In the genomic region with DNA sequence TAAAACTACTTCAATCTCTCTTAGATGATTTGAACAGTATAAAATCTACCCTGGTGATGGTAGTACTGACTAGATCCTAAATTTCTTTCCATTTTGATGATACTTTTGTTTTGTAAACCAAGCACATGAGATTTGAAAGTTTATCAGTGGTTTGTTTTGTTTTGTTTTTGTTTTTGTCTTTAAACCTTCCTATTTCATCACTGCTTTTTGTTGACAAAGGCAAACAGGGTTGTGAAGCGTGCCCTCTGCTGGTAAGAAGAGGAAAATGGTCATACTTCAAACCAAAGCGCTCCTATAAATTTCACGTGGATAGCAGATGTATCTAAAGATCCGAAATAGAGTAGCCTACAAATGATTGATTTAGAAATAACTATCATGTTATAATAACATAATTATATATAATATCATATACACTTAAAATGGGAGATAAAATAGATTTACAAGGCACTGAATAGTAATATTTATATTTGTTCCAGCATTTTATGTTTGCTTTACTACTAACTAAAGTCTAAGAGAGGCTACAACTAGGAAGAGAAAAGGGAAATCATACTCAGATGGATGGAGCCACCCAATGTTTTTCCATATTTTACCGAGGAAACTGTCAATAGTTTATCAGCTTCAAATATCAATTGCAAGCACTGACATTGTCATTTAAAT, we compare ENCODE assay signal across 10 cellular contexts.
DNase-seq lines count a peak whose midpoint lies in the region; ATAC-seq and TF ChIP-seq lines count a peak whose summit lies in the region.
"Had no signal": no experiment of that assay in that cellular context is flagged by ENCODE, and none has a peak within 500 bp of the region (broad histone marks: within the 10 kb centered on the region; RNA-seq: fewer than 3 reads in every experiment).

No MANE protein-coding gene starts in this region.

- H3K27ac Mint-ChIP-seq in activated CD4-positive, alpha-beta T cell treated with anti-CD3 and anti-CD28 coated beads for 36 hours = no peak overlapping the region
- H3K27ac Mint-ChIP-seq in activated CD4-positive, alpha-beta T cell treated with anti-CD3 and anti-CD28 coated beads, Interleukin-2, amount 10 ng/mL, durations not matched to agents 7 days and 5 days = no peak overlapping the region
- H3K27ac Mint-ChIP-seq: stimulated activated naive CD8-positive, alpha-beta T cell treated with anti-CD3 and anti-CD28 coated beads, Interleukin-15, amount 100 ng/mL, for 72 hours had no signal

- no peak for ATAC-seq in activated CD4-positive, alpha-beta T cell treated with anti-CD3 and anti-CD28 coated beads for 36 hours
- ATAC-seq in GM21360 (IDR thresholded peaks at IDR 0.05; ENCODE audit: unreplicated experiment) (peak; percentile 84), esophagus mucosa (no peak)
- ATAC-seq: stimulated activated naive CD8-positive, alpha-beta T cell treated with anti-CD3 and anti-CD28 coated beads, Interleukin-15, amount 100 ng/mL, for 72 hours had no signal

- H3K36me3 Mint-ChIP-seq in activated CD4-positive, alpha-beta T cell treated with anti-CD3 and anti-CD28 coated beads for 36 hours (ENCODE audit: low read depth) = no peaks in the 10 kb centered on the region
- H3K36me3 Mint-ChIP-seq in activated CD4-positive, alpha-beta T cell treated with anti-CD3 and anti-CD28 coated beads, Interleukin-2, amount 10 ng/mL, durations not matched to agents 7 days and 5 days (ENCODE audit: low read depth) = no peaks in the 10 kb centered on the region

- CTCF ChIA-PET in activated CD4-positive, alpha-beta T cell treated with anti-CD3 and anti-CD28 coated beads for 36 hours (lab: Charles Lee) = interaction anchor here (0.6 to 1.0 kb wide), 3 partner anchors 10 to 1262 kb away, joined by 3 to 5 read pairs (median 4); no protein-coding TSS in a partner anchor
- CTCF ChIA-PET in activated CD4-positive, alpha-beta T cell treated with anti-CD3 and anti-CD28 coated beads, Interleukin-2, amount 10 ng/mL, durations not matched to agents 7 days and 5 days (lab: Charles Lee) = interaction anchor here (0.6 kb wide), 1 partner anchor 40 kb away, joined by 6 read pairs; no protein-coding TSS in a partner anchor

- no peaks in the 10 kb centered on the region for H3K4me1 ChIP-seq in tibial artery

- no peaks in the 10 kb centered on the region for H3K27me3 ChIP-seq in tibial artery

- DNase-seq in activated CD4-positive, alpha-beta T cell treated with anti-CD3 and anti-CD28 coated beads for 36 hours = peak; percentile 32
- no peak for DNase-seq in activated CD4-positive, alpha-beta T cell treated with anti-CD3 and anti-CD28 coated beads for 1 hour
- DNase-seq in LHCN-M2 (ENCODE audit: low read depth) (peak; percentile 21), hepatic stellate cell (ENCODE audit: low spot score) (peak; percentile 12), tibial artery (no peak)
- peak; percentile 31 for DNase-seq in activated CD4-positive, alpha-beta T cell treated with anti-CD3 and anti-CD28 coated beads, Interleukin-2, amount 10 ng/mL, durations not matched to agents 7 days and 5 days

- H3K9me3 ChIP-seq in tibial artery = no peaks in the 10 kb centered on the region

- H3K27ac ChIP-seq in tibial artery = no peak overlapping the region

- no peaks in the 10 kb centered on the region for H3K4me1 Mint-ChIP-seq in activated CD4-positive, alpha-beta T cell treated with anti-CD3 and anti-CD28 coated beads for 36 hours
- no peaks in the 10 kb centered on the region for H3K4me1 Mint-ChIP-seq in activated CD4-positive, alpha-beta T cell treated with anti-CD3 and anti-CD28 coated beads, Interleukin-2, amount 10 ng/mL, durations not matched to agents 7 days and 5 days
- H3K4me1 Mint-ChIP-seq: central memory CD8-positive, alpha-beta T cell; stimulated activated naive CD8-positive, alpha-beta T cell treated with anti-CD3 and anti-CD28 coated beads, Interleukin-15, amount 100 ng/mL, for 72 hours had no signal

- POLR2A ChIA-PET in activated CD4-positive, alpha-beta T cell treated with anti-CD3 and anti-CD28 coated beads for 36 hours (lab: Charles Lee) = no interaction called here
- POLR2A ChIA-PET in activated CD4-positive, alpha-beta T cell treated with anti-CD3 and anti-CD28 coated beads, Interleukin-2, amount 10 ng/mL, durations not matched to agents 7 days and 5 days (lab: Charles Lee) = no interaction called here

- intact Hi-C loops in activated CD4-positive, alpha-beta T cell treated with anti-CD3 and anti-CD28 coated beads for 36 hours (cut with DNase I, micrococcal nuclease) = loop anchor here (2.0 to 10.0 kb wide), 2 partner anchors 187 to 189 kb away; a partner anchor contains a TSS
- intact Hi-C loops in tibial artery (cut with DNase I; ENCODE audit: low total_unique reads) = no loop called here

- no peaks in the 10 kb centered on the region for H3K9me3 Mint-ChIP-seq in activated CD4-positive, alpha-beta T cell treated with anti-CD3 and anti-CD28 coated beads for 36 hours (ENCODE audit: low read depth)
- H3K9me3 Mint-ChIP-seq in activated CD4-positive, alpha-beta T cell treated with anti-CD3 and anti-CD28 coated beads, Interleukin-2, amount 10 ng/mL, durations not matched to agents 7 days and 5 days = no peaks in the 10 kb centered on the region
- H3K9me3 Mint-ChIP-seq: central memory CD8-positive, alpha-beta T cell; stimulated activated naive CD8-positive, alpha-beta T cell treated with anti-CD3 and anti-CD28 coated beads, Interleukin-15, amount 100 ng/mL, for 72 hours had no signal

- no peak overlapping the region for H3K4me3 ChIP-seq in tibial artery

- H3K36me3 ChIP-seq in tibial artery = no peaks in the 10 kb centered on the region

- H3K4me3 Mint-ChIP-seq in activated CD4-positive, alpha-beta T cell treated with anti-CD3 and anti-CD28 coated beads for 36 hours = no peak overlapping the region
- no peak overlapping the region for H3K4me3 Mint-ChIP-seq in activated CD4-positive, alpha-beta T cell treated with anti-CD3 and anti-CD28 coated beads, Interleukin-2, amount 10 ng/mL, durations not matched to agents 7 days and 5 days
- H3K4me3 Mint-ChIP-seq: central memory CD8-positive, alpha-beta T cell; stimulated activated naive CD8-positive, alpha-beta T cell treated with anti-CD3 and anti-CD28 coated beads, Interleukin-15, amount 100 ng/mL, for 72 hours had no signal

- TF ChIP-seq CTCF in tibial artery (IDR thresholded peaks at IDR 0.05) = peak; percentile 45 to 47

- peaks cover 3% of the 10 kb centered on the region for H3K27me3 Mint-ChIP-seq in activated CD4-positive, alpha-beta T cell treated with anti-CD3 and anti-CD28 coated beads for 36 hours
- H3K27me3 Mint-ChIP-seq in activated CD4-positive, alpha-beta T cell treated with anti-CD3 and anti-CD28 coated beads, Interleukin-2, amount 10 ng/mL, durations not matched to agents 7 days and 5 days = peaks cover 2% of the 10 kb centered on the region
- H3K27me3 Mint-ChIP-seq: central memory CD8-positive, alpha-beta T cell; stimulated activated naive CD8-positive, alpha-beta T cell treated with anti-CD3 and anti-CD28 coated beads, Interleukin-15, amount 100 ng/mL, for 72 hours had no signal

Comparison
In these comparisons a context has a peak if more than half of its experiments do, and no peak if none do; other contexts are left out.
1. DNase-seq: peak in activated CD4-positive, alpha-beta T cell treated with anti-CD3 and anti-CD28 coated beads for 36 hours (single experiment), LHCN-M2 (single experiment), activated CD4-positive, alpha-beta T cell treated with anti-CD3 and anti-CD28 coated beads, Interleukin-2, amount 10 ng/mL, durations not matched to agents 7 days and 5 days (single experiment) and hepatic stellate cell (single experiment); none in activated CD4-positive, alpha-beta T cell treated with anti-CD3 and anti-CD28 coated beads for 1 hour (single experiment) and tibial artery (0 of 2).